18 cellular contexts compared by ENCODE assay signal in the genomic region with DNA sequence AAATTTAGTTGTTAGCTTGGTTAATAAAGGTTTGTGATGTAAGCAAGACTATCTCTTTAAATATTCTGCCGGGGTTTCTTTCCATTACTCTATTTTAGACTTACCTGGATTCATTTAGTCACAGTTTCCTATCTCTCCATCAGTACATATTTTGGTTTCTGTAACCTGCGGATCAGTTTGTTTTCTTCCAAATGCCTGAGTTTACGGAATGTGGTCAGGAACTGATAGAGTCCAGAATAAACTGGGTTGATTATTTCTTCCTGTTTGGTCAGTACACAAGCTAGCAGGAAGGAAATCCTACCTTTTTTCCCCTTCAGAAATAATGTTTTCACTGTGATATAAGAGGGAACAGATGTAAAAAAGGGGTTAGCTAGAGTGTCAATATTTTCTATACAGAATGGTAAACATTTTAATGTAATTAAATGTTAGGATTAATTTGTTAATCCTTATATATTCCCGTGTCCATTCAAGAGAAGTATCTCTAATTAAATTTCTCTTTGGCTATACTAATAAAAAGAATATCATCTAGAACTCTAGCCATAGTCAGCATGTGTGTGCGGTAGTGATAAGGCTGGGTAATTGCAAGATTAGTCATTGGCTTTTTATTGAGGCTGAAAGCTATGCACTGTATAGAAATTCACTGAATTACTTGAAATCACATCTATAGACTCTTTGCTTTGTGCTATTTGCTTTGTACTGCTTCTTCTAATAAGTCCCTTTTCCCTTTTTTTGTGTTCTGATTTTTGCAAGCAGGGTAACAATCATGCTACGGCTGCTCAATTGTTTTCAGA.
"Had no signal": no experiment of that assay in that cellular context is flagged by ENCODE, and none has a peak within 500 bp of the region (broad histone marks: within the 10 kb centered on the region; RNA-seq: fewer than 3 reads in every experiment).

No MANE protein-coding gene starts in this region.

- H3K4me3 ChIP-seq: coronary artery, lung, mucosa of descending colon, upper lobe of left lung had no signal

- H3K9me3 ChIP-seq: mucosa of descending colon, upper lobe of left lung had no signal

- ATAC-seq: activated CD4-positive, alpha-beta T cell treated with anti-CD3 and anti-CD28 coated beads for 36 hours; left colon; mucosa of descending colon; naive thymus-derived CD8-positive, alpha-beta T cell had no signal

- H3K27me3 ChIP-seq: upper lobe of left lung had no signal

- DNase-seq: activated CD4-positive, alpha-beta memory T cell treated with anti-CD3 and anti-CD28 coated beads, Interleukin-2, amount 10 ng/mL, durations not matched to agents 7 days and 5 days; activated CD4-positive, alpha-beta T cell treated with anti-CD3 and anti-CD28 coated beads for 36 hours; activated gamma-delta T cell; activated T-cell treated with anti-CD3 and anti-CD28 coated beads, Interleukin-2, amount 50 U/mL, for 48 hours; effector memory CD4-positive, alpha-beta T cell; erythroblast; glutamatergic neuron; left colon; mucosa of descending colon; naive thymus-derived CD8-positive, alpha-beta T cell; nucleus accumbens; stimulated activated CD4-positive, alpha-beta T cell treated with anti-CD3 and anti-CD28 coated beads, Interleukin-12 subunit alpha, Interleukin-12 subunit beta, amount 100 ng/mL, for 4 hours; stimulated activated naive CD4-positive, alpha-beta T cell treated with Interleukin-2 at 50 U/mL for 16 hours; T-helper 1 cell; upper lobe of left lung; WERI-Rb-1 had no signal

- H3K4me1 ChIP-seq: upper lobe of left lung had no signal

- H3K27ac ChIP-seq: coronary artery, upper lobe of left lung, WERI-Rb-1 had no signal

- H3K36me3 ChIP-seq: upper lobe of left lung, WERI-Rb-1 had no signal
